In the genomic region with DNA sequence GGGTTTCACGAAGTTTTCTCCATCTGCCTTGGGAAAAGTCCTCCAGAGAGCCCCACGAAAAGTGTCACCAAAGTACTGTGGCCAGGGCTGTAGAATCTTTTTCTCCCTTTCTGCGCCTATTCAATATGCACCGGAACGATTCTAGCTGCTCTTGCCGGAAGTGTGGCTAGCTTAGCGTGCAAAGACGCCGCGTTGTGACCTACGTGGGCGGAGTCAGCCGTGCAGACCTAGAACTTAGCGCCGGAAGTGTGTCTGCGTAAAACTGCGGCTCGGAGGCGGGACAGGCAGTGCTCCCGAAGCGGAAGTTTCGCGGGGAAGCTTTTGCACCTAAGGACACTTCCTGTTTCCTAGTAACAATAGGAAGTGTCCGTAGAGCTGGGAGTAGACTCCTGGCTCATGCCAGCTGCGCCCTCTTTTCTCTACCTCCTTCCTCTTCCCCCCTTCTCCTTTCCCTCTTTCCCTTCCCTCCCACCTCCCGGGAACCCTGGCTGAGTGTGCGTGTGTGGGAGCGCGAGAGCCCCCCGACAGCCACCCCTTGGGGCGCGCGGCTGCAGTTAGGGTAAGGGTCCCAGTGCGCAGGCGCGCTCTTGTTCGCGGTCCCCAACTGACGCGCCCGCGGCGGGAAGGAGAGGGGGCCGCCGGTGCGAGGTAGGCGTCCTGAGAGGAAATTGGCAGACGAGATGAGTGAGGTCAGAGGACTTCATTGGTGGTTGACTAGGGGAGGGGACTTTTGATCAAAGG, we compare ENCODE assay signal across 8 cellular contexts. TPM values are rescaled to one million over a fixed set of nuclear protein-coding genes. Genes with fewer than 3 reads are reported as not detected.
DNase-seq lines count a peak whose midpoint lies in the region; ATAC-seq, FAIRE-seq and TF ChIP-seq lines count a peak whose summit lies in the region.

Gene ZNF646, plus strand, starts transcription at position 350 of the 741 bp plus-strand sequence. CDS start 1,903 bp downstream, outside the sequence.
Gene ZNF668, minus strand, starts transcription at position 168 of the 741 bp plus-strand sequence. CDS start 9,781 bp downstream, outside the sequence.

- ATAC-seq in GM18505 (IDR thresholded peaks at IDR 0.05; ENCODE audit: unreplicated experiment) = peak; percentile 57
- ATAC-seq in HG02973 (IDR thresholded peaks at IDR 0.05; ENCODE audit: unreplicated experiment) = peak; percentile 57

- peak within 1 kb of the TSS; percentile 92 for H3K27ac ChIP-seq in astrocyte (ENCODE audit: low read depth, low read length)
- peak within 1 kb of the TSS; percentile 86 for H3K27ac ChIP-seq in rectal smooth muscle tissue (ENCODE audit: low read depth, low read length)

- TF ChIP-seq CTCF in astrocyte (IDR thresholded peaks at IDR 0.05; ENCODE audit: insufficient read depth, low read depth, low read length) = no peak

- no peaks in the 10 kb centered on the region for H3K9me3 ChIP-seq in astrocyte (ENCODE audit: insufficient read depth, low read depth, low read length)

- H3K79me2 ChIP-seq in astrocyte (ENCODE audit: insufficient read depth, low read length) = peaks cover 89% of the 10 kb centered on the region

- H3K27me3 ChIP-seq in astrocyte (ENCODE audit: insufficient read depth, low read length) = no peaks in the 10 kb centered on the region
- no peaks in the 10 kb centered on the region for H3K27me3 ChIP-seq in rectal smooth muscle tissue (ENCODE audit: control insufficient read depth, insufficient read depth, low read length)

- H3K27ac Mint-ChIP-seq in astrocyte (ENCODE audit: unreplicated experiment) = peak within 1 kb of the TSS; percentile 97

- peak within 1 kb of the TSS; percentile 99 for H3K4me3 Mint-ChIP-seq in astrocyte (ENCODE audit: unreplicated experiment)

- H3K9ac ChIP-seq in astrocyte (ENCODE audit: low read length) (peak within 1 kb of the TSS; percentile 95), rectal smooth muscle tissue (ENCODE audit: low read length) (peak within 1 kb of the TSS; percentile 88)

- peaks cover 10% of the 10 kb centered on the region for H3K36me3 Mint-ChIP-seq in astrocyte (ENCODE audit: low read depth, unreplicated experiment)

- peaks cover 37% of the 10 kb centered on the region for H4K20me1 ChIP-seq in astrocyte (ENCODE audit: insufficient read depth, low read length)

- H3K36me3 ChIP-seq in astrocyte (ENCODE audit: insufficient read depth, low read length) = no peaks in the 10 kb centered on the region
- H3K36me3 ChIP-seq in rectal smooth muscle tissue (ENCODE audit: control insufficient read depth, insufficient read depth, low read length) = peaks cover 22% of the 10 kb centered on the region

- H3K4me2 ChIP-seq in astrocyte (ENCODE audit: low read length) = peak within 1 kb of the TSS; percentile 99

- peaks cover 15% of the 10 kb centered on the region for H3K4me1 ChIP-seq in astrocyte (ENCODE audit: insufficient read depth, low read length)
- peaks cover 10% of the 10 kb centered on the region for H3K4me1 ChIP-seq in rectal smooth muscle tissue (ENCODE audit: control insufficient read depth, insufficient read depth, low read length)

- H3K4me1 Mint-ChIP-seq in astrocyte (ENCODE audit: low read depth, unreplicated experiment) = peaks cover 8% of the 10 kb centered on the region

- no peaks in the 10 kb centered on the region for H3K27me3 Mint-ChIP-seq in astrocyte (ENCODE audit: low read depth, unreplicated experiment)

- peak within 1 kb of the TSS; percentile 74 for H2AFZ ChIP-seq in astrocyte (ENCODE audit: low read depth, low read length)

- peak; percentile 93 for TF ChIP-seq POLR2A in GM18505 (IDR thresholded peaks at IDR 0.05; ENCODE audit: borderline replicate concordance, extremely low read depth, insufficient read depth, insufficient read length)

- H3K4me3 ChIP-seq in astrocyte (ENCODE audit: insufficient read depth, low read depth, low read length) (peak within 1 kb of the TSS; percentile 99), rectal smooth muscle tissue (ENCODE audit: low read length) (peak within 1 kb of the TSS; percentile 86)

- H3K9me3 Mint-ChIP-seq in astrocyte (ENCODE audit: unreplicated experiment) = no peaks in the 10 kb centered on the region

- peak; percentile 41 for FAIRE-seq in astrocyte (lab: Jason Lieb, UNC)

- DNase-seq in NCI-H2029 (lab: John Stamatoyannopoulos, UW) = peak; percentile 99
- DNase-seq in T-helper 22 cell (ENCODE audit: low read depth) = peak; percentile 99
- DNase-seq in astrocyte (ENCODE audit: low read depth) = peak; percentile 100
- peak; percentile 98 for DNase-seq in hepatic stellate cell (ENCODE audit: low spot score)
- no peak for DNase-seq in cortex of kidney (lab: John Stamatoyannopoulos, UW)

RNA-seq across cellular contexts. Expression of gene ZNF646, which starts in this region (rescaled TPM):
- total RNA-seq in astrocyte = 16.5 and 17.2 TPM in 2 replicates

RNA-seq across cellular contexts. Expression of gene ZNF668, which starts in this region (rescaled TPM):
- 18.6 and 21.6 TPM in 2 replicates for total RNA-seq in astrocyte
